Comparison of ENCODE assay signal across 25 cellular contexts in the genomic region with DNA sequence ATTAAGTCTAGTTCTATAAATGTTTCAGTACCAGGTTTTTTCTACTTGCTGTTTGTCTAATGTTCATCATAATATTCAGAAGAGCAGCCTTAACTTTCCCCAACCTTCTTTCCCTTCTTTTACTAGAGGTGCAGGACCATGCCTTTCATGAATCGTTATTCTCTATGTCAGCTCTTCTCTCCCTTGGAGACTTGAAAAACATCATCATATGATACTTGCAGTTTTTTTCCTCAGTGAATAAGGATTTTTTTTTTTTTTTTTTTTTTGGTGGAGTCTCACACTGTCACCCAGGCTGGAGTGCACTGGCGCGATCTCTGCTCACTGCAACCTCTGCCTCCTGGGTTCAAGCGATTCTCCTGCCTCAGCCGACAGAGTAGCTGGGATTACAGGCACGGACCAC. TPM values are rescaled to one million over a fixed set of nuclear protein-coding genes. Genes with fewer than 3 reads are reported as not detected.
A peak's percentile ranks its signal among the peaks of the same experiment; 100 is the strongest.
DNase-seq lines count a peak whose midpoint lies in the region; ATAC-seq, FAIRE-seq and TF ChIP-seq lines count a peak whose summit lies in the region.
"Had no signal": no experiment of that assay in that cellular context is flagged by ENCODE, and none has a peak within 500 bp of the region (broad histone marks: within the 10 kb centered on the region; RNA-seq: fewer than 3 reads in every experiment).

No MANE protein-coding gene starts in this region.

- in situ Hi-C loops in SK-MEL-5 (cut with HindIII; ENCODE audit: low pct_unique_long_range_greater_than_20kb, low sequenced_read_pairs) = no loop called here
- in situ Hi-C loops in brain microvascular endothelial cell (cut with HindIII; ENCODE audit: low pct_ligation_motif_present, low sequenced_read_pairs) = no loop called here

- H3K27me3 ChIP-seq in breast epithelium = no peaks in the 10 kb centered on the region
- no peaks in the 10 kb centered on the region for H3K27me3 ChIP-seq in gastroesophageal sphincter
- no peaks in the 10 kb centered on the region for H3K27me3 ChIP-seq in thoracic aorta (replicated peaks; ENCODE audit: insufficient read depth)
- no peaks in the 10 kb centered on the region for H3K27me3 ChIP-seq in brain microvascular endothelial cell (replicated peaks)
- H3K27me3 ChIP-seq: spleen, upper lobe of left lung had no signal

- no peak for DNase-seq in breast epithelium (ENCODE audit: low spot score in 2 of 2)
- no peak for DNase-seq in MCF 10A (ENCODE audit: unreplicated experiment)
- DNase-seq in SK-MEL-5 (ENCODE audit: low read depth, low spot score) = peak; percentile 23
- no peak for DNase-seq in thoracic aorta (ENCODE audit: low spot score)
- no peak for DNase-seq in brain microvascular endothelial cell
- DNase-seq in frontal cortex (ENCODE audit: low spot score in 2 of 2) = no peak
- DNase-seq: activated CD4-positive, alpha-beta T cell treated with anti-CD3 and anti-CD28 coated beads for 4 hours; activated naive CD4-positive, alpha-beta T cell treated with anti-CD3 and anti-CD28 coated beads, Interleukin-2, amount 10 ng/mL, durations not matched to agents 7 days and 5 days; activated T-cell treated with anti-CD3 and anti-CD28 coated beads, Interleukin-2, amount 50 U/mL, for 4 hours; Calu3; GM23248; lower lobe of right lung; NCI-H187; NCI-H2227 treated with DMSO at 0.1 percent for 48 hours; PC-3; SHP77 treated with DMSO at 0.1 percent for 48 hours; spleen; stimulated activated CD4-positive, alpha-beta T cell treated with anti-CD3 and anti-CD28 coated beads, Interleukin-4, amount 100 ng/mL, for 24 hours; stimulated activated naive CD8-positive, alpha-beta T cell treated with anti-CD3 and anti-CD28 coated beads, Interleukin-15, Interleukin-2, amounts not matched to agents 100 U/mL and 50 U/mL, for 24 hours; upper lobe of left lung had no signal

- FAIRE-seq in frontal cortex (lab: Jason Lieb, UNC) = no peak
- FAIRE-seq: A204.1, colon had no signal

- no peak for TF ChIP-seq POLR2A in breast epithelium (IDR thresholded peaks at IDR 0.05)
- TF ChIP-seq POLR2A in gastroesophageal sphincter (IDR thresholded peaks at IDR 0.05) = no peak

- H3K9me3 ChIP-seq in breast epithelium = no peaks in the 10 kb centered on the region
- no peaks in the 10 kb centered on the region for H3K9me3 ChIP-seq in gastroesophageal sphincter
- no peaks in the 10 kb centered on the region for H3K9me3 ChIP-seq in thoracic aorta
- H3K9me3 ChIP-seq: lower lobe of right lung, spleen, upper lobe of left lung had no signal

- H3K4me1 ChIP-seq in breast epithelium (peaks cover 0 to 14% of the 10 kb centered on the region in 2 donors), gastroesophageal sphincter (peaks cover 32 to 98% (median 35%) of the 10 kb centered on the region in 3 donors), thoracic aorta (ENCODE audit: control insufficient read depth in 1 of 2, low read depth in 2 of 2) (peaks cover 49 to 91% of the 10 kb centered on the region in 2 donors)

- peaks cover 10% of the 10 kb centered on the region for H3K36me3 Mint-ChIP-seq in MCF 10A (ENCODE audit: insufficient read depth, unreplicated experiment)

- no peak overlapping the region for H3K27ac Mint-ChIP-seq in MCF 10A (ENCODE audit: low read depth, unreplicated experiment)
- H3K27ac Mint-ChIP-seq: activated naive CD4-positive, alpha-beta T cell treated with anti-CD3 and anti-CD28 coated beads, Interleukin-2, amount 10 ng/mL, durations not matched to agents 7 days and 5 days had no signal

- H3K4me3 Mint-ChIP-seq in MCF 10A (ENCODE audit: unreplicated experiment) = no peak overlapping the region
- H3K4me3 Mint-ChIP-seq: activated naive CD4-positive, alpha-beta T cell treated with anti-CD3 and anti-CD28 coated beads, Interleukin-2, amount 10 ng/mL, durations not matched to agents 7 days and 5 days; activated T-cell treated with anti-CD3 and anti-CD28 coated beads, Interleukin-2, amount 50 U/mL, for 4 hours had no signal

- TF ChIP-seq CTCF in breast epithelium (IDR thresholded peaks at IDR 0.05) (no peak), MCF 10A (IDR thresholded peaks at IDR 0.05; ENCODE audit: unreplicated experiment) (no peak), gastroesophageal sphincter (IDR thresholded peaks at IDR 0.05) (no peak), thoracic aorta (IDR thresholded peaks at IDR 0.05) (no peak), brain microvascular endothelial cell (IDR thresholded peaks at IDR 0.05; ENCODE audit: low read depth, low read length, missing control alignments) (no peak)

- no peak overlapping the region for H3K4me3 ChIP-seq in breast epithelium
- no peak overlapping the region for H3K4me3 ChIP-seq in gastroesophageal sphincter
- no peak overlapping the region for H3K4me3 ChIP-seq in thoracic aorta
- no peak overlapping the region for H3K4me3 ChIP-seq in brain microvascular endothelial cell (ENCODE audit: low read depth, low read length)
- H3K4me3 ChIP-seq: GM23248, lower lobe of right lung, spleen, upper lobe of left lung had no signal

- H3K36me3 ChIP-seq in breast epithelium (no peaks in the 10 kb centered on the region), gastroesophageal sphincter (peaks cover 0 to 1% of the 10 kb centered on the region in 2 donors), thoracic aorta (no peaks in the 10 kb centered on the region), brain microvascular endothelial cell (replicated peaks) (no peaks in the 10 kb centered on the region)
- H3K36me3 ChIP-seq: lower lobe of right lung had no signal

- TF ChIP-seq EP300 in gastroesophageal sphincter (IDR thresholded peaks at IDR 0.05) = no peak

- no TSS peak for BruUV-seq in MCF 10A (replicated peaks; lab: Mats Ljungman, UMichigan)

- peaks cover 12% of the 10 kb centered on the region for H3K4me1 Mint-ChIP-seq in MCF 10A (ENCODE audit: insufficient read depth, unreplicated experiment)

- intact Hi-C loops in breast epithelium (cut with DNase I; ENCODE audit: low total_unique reads) (loop anchor here (10.0 kb wide), 1 partner anchor 130 kb away; no protein-coding TSS in a partner anchor), MCF 10A (cut with micrococcal nuclease) (no loop called here)

- CTCF ChIA-PET in MCF 10A (lab: Yijun Ruan, JAX) = interaction anchor here (0.6 to 3.7 kb wide), 8 partner anchors 12 to 391 kb away, joined by 3 to 42 read pairs (median 5); no protein-coding TSS in a partner anchor

- POLR2A ChIA-PET in MCF 10A (lab: Yijun Ruan, JAX) = interaction anchor here (0.7 to 4.0 kb wide), 7 partner anchors 11 to 130 kb away, joined by 4 to 30 read pairs (median 5); a partner anchor contains a TSS

- H3K27ac ChIP-seq in breast epithelium (peak overlapping the region; percentile 30 to 68), gastroesophageal sphincter (peak overlapping the region; percentile 72 to 86 (median 80)), thoracic aorta (peak overlapping the region; percentile 39 to 63), brain microvascular endothelial cell (no peak overlapping the region)
- H3K27ac ChIP-seq: GM23248, KMS-11, lower lobe of right lung had no signal

- 38 to 89% methylated on average over 1 to 6 of the region's 6 CpGs for WGBS in gastroesophageal sphincter (ENCODE audit: low coverage in 1 of 2), 2 donors

- H3K9me3 Mint-ChIP-seq in MCF 10A (ENCODE audit: unreplicated experiment) = no peaks in the 10 kb centered on the region
- H3K9me3 Mint-ChIP-seq: activated naive CD4-positive, alpha-beta T cell treated with anti-CD3 and anti-CD28 coated beads, Interleukin-2, amount 10 ng/mL, durations not matched to agents 7 days and 5 days; activated T-cell treated with anti-CD3 and anti-CD28 coated beads, Interleukin-2, amount 50 U/mL, for 4 hours had no signal

- ATAC-seq in gastroesophageal sphincter (no peak), thoracic aorta (ENCODE audit: insufficient number of reproducible peaks, low FRiP score, low read depth) (no peak), GM18502 (IDR thresholded peaks at IDR 0.05; ENCODE audit: poor library complexity, unreplicated experiment) (no peak)
- ATAC-seq: activated T-cell treated with anti-CD3 and anti-CD28 coated beads, Interleukin-2, amount 50 U/mL, for 4 hours; PC-3; stimulated activated naive CD8-positive, alpha-beta T cell treated with anti-CD3 and anti-CD28 coated beads, Interleukin-15, Interleukin-2, amounts not matched to agents 100 U/mL and 50 U/mL, for 24 hours had no signal

- no peaks in the 10 kb centered on the region for H3K27me3 Mint-ChIP-seq in MCF 10A (ENCODE audit: insufficient read depth, unreplicated experiment)
- H3K27me3 Mint-ChIP-seq: activated naive CD4-positive, alpha-beta T cell treated with anti-CD3 and anti-CD28 coated beads, Interleukin-2, amount 10 ng/mL, durations not matched to agents 7 days and 5 days had no signal

RNA-seq across cellular contexts. Expression of a gene that starts 30.1 kb away (rescaled TPM):
- 10 to 100 TPM; 11.5 to 16.0 (median 13.4) TPM for total RNA-seq in breast epithelium
- total RNA-seq in MCF 10A (2022) = 46.6 and 48.2 TPM in 2 replicates
- 6.6 and 8.0 TPM in 2 replicates for total RNA-seq in SK-MEL-5 (2014; rRNA removed; shearing (Covaris generic))
- 14.4 and 18.7 TPM in 2 replicates for polyA plus RNA-seq in SK-MEL-5 (2015; cell fraction: cytosol; rRNA removed)
- 22.3 and 34.9 TPM in 2 replicates for polyA plus RNA-seq in SK-MEL-5 (2015; cell fraction: nucleus; rRNA removed)
- total RNA-seq in gastroesophageal sphincter = 10 to 100 TPM; 12.0 to 20.4 (median 17.4) TPM
- 10 to 100 TPM in 1 of 2 donors, 1 to 10 TPM in 1; 7.2 to 18.6 TPM for total RNA-seq in thoracic aorta
- total RNA-seq in frontal cortex = 10.6 TPM
